ENCODE assay signal across 21 cellular contexts in genomic region chr6:67680297-67680932, GRCh38.
DNase-seq lines count a peak whose midpoint lies in the region; ATAC-seq and TF ChIP-seq lines count a peak whose summit lies in the region.
"Had no signal": no experiment of that assay in that cellular context is flagged by ENCODE, and none has a peak within 500 bp of the region (broad histone marks: within the 10 kb centered on the region; RNA-seq: fewer than 3 reads in every experiment).

No MANE protein-coding gene starts in this region.

- WGBS in IMR-90 (ENCODE audit: extremely low coverage in 2 of 2, insufficient read length in 1 of 2), 2 experiments = no CpG with 5 or more reads among the region's 2 CpGs

- no peaks in the 10 kb centered on the region for H3K9me1 ChIP-seq in IMR-90 (ENCODE audit: insufficient read depth, low read length)

- H3K4me1 ChIP-seq in IMR-90 (ENCODE audit: control insufficient read depth, insufficient read depth, low read length) = no peaks in the 10 kb centered on the region
- H3K4me1 ChIP-seq in SJCRH30 = no peaks in the 10 kb centered on the region
- H3K4me1 ChIP-seq: gastrocnemius medialis, parathyroid adenoma, right atrium auricular region had no signal

- H3K4me3 ChIP-seq in IMR-90 (ENCODE audit: insufficient read depth, low read depth, low read length) (no peak overlapping the region), astrocyte of the spinal cord (ENCODE audit: low read depth, low read length) (no peak overlapping the region), SJCRH30 (no peak overlapping the region)
- H3K4me3 ChIP-seq: gastrocnemius medialis, K562, right atrium auricular region had no signal

- TF ChIP-seq POLR2A in IMR-90 (IDR thresholded peaks at IDR 0.05; ENCODE audit: low read depth, low read length) = no peak

- CTCF ChIA-PET in IMR-90 (lab: Yijun Ruan, JAX) = no interaction called here

- H3K27me3 ChIP-seq in IMR-90 (ENCODE audit: control insufficient read depth, insufficient read depth, low read length) (no peaks in the 10 kb centered on the region), SJCRH30 (no peaks in the 10 kb centered on the region)
- H3K27me3 ChIP-seq: gastrocnemius medialis, right atrium auricular region had no signal

- no peaks in the 10 kb centered on the region for H4K20me1 ChIP-seq in IMR-90 (ENCODE audit: insufficient read depth, low read length)

- H3K4ac ChIP-seq in IMR-90 (ENCODE audit: low read depth, low read length) = no peak overlapping the region

- H3K9me3 ChIP-seq in IMR-90 (ENCODE audit: control insufficient read depth, insufficient read depth, low read length) (no peaks in the 10 kb centered on the region), SJCRH30 (replicated peaks) (no peaks in the 10 kb centered on the region)
- H3K9me3 ChIP-seq: gastrocnemius medialis, right atrium auricular region, SK-N-SH had no signal

- H2AFZ ChIP-seq in IMR-90 (replicated peaks; ENCODE audit: low read length, poor library complexity) = no peak overlapping the region
- H2AFZ ChIP-seq: parathyroid adenoma had no signal

- H3K56ac ChIP-seq in IMR-90 (ENCODE audit: extremely low read depth, insufficient read depth, low read length) = no peak overlapping the region

- H3K79me1 ChIP-seq in IMR-90 (ENCODE audit: low read depth in 1 of 2, low read length in 2 of 2) = no peaks in the 10 kb centered on the region

- H3K9ac ChIP-seq in IMR-90 (ENCODE audit: low read depth, low read length) = no peak overlapping the region
- H3K9ac ChIP-seq: parathyroid adenoma, SK-N-SH had no signal

- H4K5ac ChIP-seq in IMR-90 (ENCODE audit: low read depth, low read length) = no peak overlapping the region

- in situ Hi-C loops in IMR-90 (cut with MboI; ENCODE audit: low sequenced_read_pairs) (no loop called here), astrocyte of the spinal cord (cut with HindIII; ENCODE audit: low sequenced_read_pairs) (no loop called here)

- H3K36me3 ChIP-seq in IMR-90 (ENCODE audit: control insufficient read depth, insufficient read depth, low read length) (no peaks in the 10 kb centered on the region), SJCRH30 (no peaks in the 10 kb centered on the region)
- H3K36me3 ChIP-seq: gastrocnemius medialis, right atrium auricular region had no signal

- no peak overlapping the region for H2BK120ac ChIP-seq in IMR-90 (ENCODE audit: low read depth, low read length)

- H3K18ac ChIP-seq in IMR-90 (ENCODE audit: low read depth, low read length) = no peak overlapping the region

- no peak overlapping the region for H2BK20ac ChIP-seq in IMR-90 (ENCODE audit: low read depth, low read length)

- no peak overlapping the region for H2BK15ac ChIP-seq in IMR-90 (ENCODE audit: low read depth, low read length)

- TF ChIP-seq CTCF in IMR-90 (conservative IDR thresholded peaks at IDR 0.05; ENCODE audit: low read depth, low read length) (no peak), astrocyte of the spinal cord (IDR thresholded peaks at IDR 0.05; ENCODE audit: low read depth, low read length) (no peak)

- no peak overlapping the region for H4K91ac ChIP-seq in IMR-90 (ENCODE audit: insufficient read depth, low read depth, low read length)

- no peak overlapping the region for H3K4me2 ChIP-seq in IMR-90 (ENCODE audit: low read depth, low read length)
- H3K4me2 ChIP-seq: SK-N-SH had no signal

- no peak overlapping the region for H3K23ac ChIP-seq in IMR-90 (ENCODE audit: low read depth, low read length)

- H4K8ac ChIP-seq in IMR-90 (ENCODE audit: low read depth in 2 of 2, low read length in 2 of 2) = no peak overlapping the region

- no peak overlapping the region for H2AK5ac ChIP-seq in IMR-90 (ENCODE audit: low read depth, low read length)

- H3K27ac ChIP-seq in IMR-90 (ENCODE audit: insufficient read depth, low read length) (no peak overlapping the region), SJCRH30 (no peak overlapping the region)
- H3K27ac ChIP-seq: gastrocnemius medialis, parathyroid adenoma, right atrium auricular region had no signal

- intact Hi-C loops in IMR-90 (cut with micrococcal nuclease) = no loop called here

- BruUV-seq in IMR-90 (replicated peaks; lab: Mats Ljungman, UMichigan) = no TSS peak

- DNase-seq in AG08396 (ENCODE audit: low spot score) (peak; percentile 7), IMR-90 (peak; percentile 11), astrocyte of the spinal cord (ENCODE audit: low read depth, low spot score) (peak; percentile 60), kidney glomerular epithelial cell (lab: John Stamatoyannopoulos, UW) (peak; percentile 8), Ammon's horn (ENCODE audit: low spot score) (no peak), SJCRH30 (no peak), germinal center (ENCODE audit: low spot score) (no peak)
- DNase-seq in stimulated activated CD4-positive, alpha-beta T cell treated with anti-CD3 and anti-CD28 coated beads, Interleukin-4, amount 100 ng/mL, for 4 hours = no peak
- DNase-seq: activated CD4-positive, alpha-beta T cell treated with anti-CD3 and anti-CD28 coated beads for 48 hours; activated T-cell treated with anti-CD3 and anti-CD28 coated beads, Interleukin-2, amount 50 U/mL, for 4 hours; amygdala; CD4-positive, CD25-positive, alpha-beta regulatory T cell; gastrocnemius medialis; NCI-H1694; NCI-H2171 treated with DMSO at 0.1 percent for 48 hours; NCI-H524 treated with DMSO at 0.1 percent for 48 hours; RPMI8226; SK-N-SH had no signal

- ATAC-seq in IMR-90 (ENCODE audit: low read depth) = peak; percentile 53
- ATAC-seq: activated T-cell treated with anti-CD3 and anti-CD28 coated beads, Interleukin-2, amount 50 U/mL, for 4 hours; gastrocnemius medialis; K562 had no signal

- dilution Hi-C loops in IMR-90 (cut with HindIII; ENCODE audit: low sequenced_read_pairs, unreplicated experiment) = no loop called here

- POLR2A ChIA-PET in IMR-90 (lab: Charles Lee; ENCODE audit: unreplicated experiment) = no interaction called here

- no peak overlapping the region for H3K14ac ChIP-seq in IMR-90 (replicated peaks; ENCODE audit: low read depth, low read length)

- H2BK5ac ChIP-seq in IMR-90 (ENCODE audit: low read depth, low read length, poor library complexity, severe bottlenecking) = no peak overlapping the region

- no peak overlapping the region for H2AK9ac ChIP-seq in IMR-90 (replicated peaks; ENCODE audit: low read depth, low read length, poor library complexity)

- TF ChIP-seq RAD21 in IMR-90 (IDR thresholded peaks at IDR 0.05; ENCODE audit: low read length) = no peak

TF ChIP-seq in IMR-90, 13 proteins besides CTCF, POLR2A, EP300 and RAD21:
- no peak for TF ChIP-seq NFE2L2 (IDR thresholded peaks at IDR 0.05; ENCODE audit: low read depth, low read length)
- no peak for TF ChIP-seq CHD1 (IDR thresholded peaks at IDR 0.05; ENCODE audit: low read depth, low read length)
- TF ChIP-seq BHLHE40 (IDR thresholded peaks at IDR 0.05; ENCODE audit: low read depth, low read length) = no peak
- TF ChIP-seq MXI1 (IDR thresholded peaks at IDR 0.05; ENCODE audit: borderline replicate concordance, low read depth, low read length) = no peak
- TF ChIP-seq MAFK (IDR thresholded peaks at IDR 0.05; ENCODE audit: low read depth, low read length) = no peak
- TF ChIP-seq SMC3 (IDR thresholded peaks at IDR 0.05; ENCODE audit: low read depth, low read length) = no peak
- TF ChIP-seq RCOR1 (IDR thresholded peaks at IDR 0.05; ENCODE audit: insufficient replicate concordance, low read length) = no peak

Comparison
In these comparisons a context has a peak if more than half of its experiments do, and no peak if none do; other contexts are left out.
1. DNase-seq: peak in AG08396 (single experiment), IMR-90 (single experiment), astrocyte of the spinal cord (single experiment) and kidney glomerular epithelial cell (single experiment); none in Ammon's horn (single experiment), SJCRH30 (0 of 2), germinal center (single experiment) and stimulated activated CD4-positive, alpha-beta T cell treated with anti-CD3 and anti-CD28 coated beads, Interleukin-4, amount 100 ng/mL, for 4 hours (0 of 2).